In the genomic region with DNA sequence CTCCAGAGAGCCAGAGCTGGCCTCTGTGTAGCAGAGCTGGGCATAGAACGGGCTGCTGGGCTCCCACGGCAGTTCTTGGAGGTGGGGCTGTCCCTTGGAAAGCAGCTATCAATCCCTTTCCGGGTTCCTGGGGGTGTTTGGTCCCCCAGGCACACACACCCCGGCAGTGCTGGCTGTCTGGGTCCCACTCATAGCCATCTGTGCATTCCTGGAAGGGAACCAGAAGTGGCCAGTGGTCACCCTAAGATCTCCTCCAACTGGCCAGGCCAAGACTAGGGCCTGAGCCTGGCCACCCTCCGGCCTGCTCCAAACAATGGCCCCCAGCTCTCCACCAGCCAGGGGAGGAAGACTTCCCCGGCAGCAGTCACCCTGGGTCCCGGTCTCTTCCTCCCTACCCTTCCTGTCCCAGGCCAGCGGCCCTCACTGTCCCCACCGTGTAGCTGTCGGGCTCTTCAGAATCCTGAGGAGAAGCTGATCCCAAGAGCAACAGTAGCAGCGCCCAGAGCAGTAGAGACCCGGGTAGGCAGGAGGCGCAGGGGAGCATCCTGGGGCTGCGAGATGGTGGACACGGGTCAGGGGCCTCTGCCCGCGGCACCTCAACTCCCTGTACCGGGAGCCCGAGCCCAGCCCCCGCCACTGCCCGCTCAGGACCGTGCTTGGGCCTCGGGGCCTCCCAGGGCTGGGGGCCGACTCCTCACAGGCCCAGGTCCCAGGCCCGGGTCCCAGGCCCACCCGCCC, we compare ENCODE assay signal across 8 cellular contexts. TPM values are rescaled to one million over a fixed set of nuclear protein-coding genes. Genes with fewer than 3 reads are reported as not detected.
DNase-seq lines count a peak whose midpoint lies in the region; ATAC-seq and TF ChIP-seq lines count a peak whose summit lies in the region.

No MANE protein-coding gene starts in this region.

- H3K4me3 Mint-ChIP-seq in activated CD8-positive, alpha-beta memory T cell treated with anti-CD3 and anti-CD28 coated beads, Interleukin-2, amount 10 ng/mL, durations not matched to agents 7 days and 5 days, result peak overlapping the region; percentile 7
- H3K4me3 Mint-ChIP-seq in memory B cell, result peak overlapping the region; percentile 41

- no peak for TF ChIP-seq CTCF in tibial nerve (IDR thresholded peaks at IDR 0.05)

- peaks cover 0 to 39% (median 0%) of the 10 kb centered on the region in 3 donors for H3K36me3 ChIP-seq in tibial nerve

- H3K27me3 ChIP-seq in tibial nerve, result no peaks in the 10 kb centered on the region

- no peak for TF ChIP-seq POLR2A in tibial nerve (IDR thresholded peaks at IDR 0.05)

- CTCF ChIA-PET in activated CD8-positive, alpha-beta memory T cell treated with anti-CD3 and anti-CD28 coated beads, Interleukin-2, amount 10 ng/mL, durations not matched to agents 7 days and 5 days (lab: Charles Lee), result interaction anchor here (1.6 to 27.4 kb wide), 3 partner anchors 11 to 160 kb away, joined by 4 to 710 read pairs (median 83); a partner anchor contains a TSS

- peak overlapping the region; percentile 25 for H3K27ac ChIP-seq in cingulate gyrus (ENCODE audit: low read depth, low read length)
- peak overlapping the region; percentile 84 to 95 (median 92) for H3K27ac ChIP-seq in tibial nerve

- peaks cover 4% of the 10 kb centered on the region for H3K27me3 Mint-ChIP-seq in activated CD8-positive, alpha-beta memory T cell treated with anti-CD3 and anti-CD28 coated beads, Interleukin-2, amount 10 ng/mL, durations not matched to agents 7 days and 5 days
- no peaks in the 10 kb centered on the region for H3K27me3 Mint-ChIP-seq in memory B cell

- no peak overlapping the region for H3K27ac Mint-ChIP-seq in activated CD8-positive, alpha-beta memory T cell treated with anti-CD3 and anti-CD28 coated beads, Interleukin-2, amount 10 ng/mL, durations not matched to agents 7 days and 5 days
- H3K27ac Mint-ChIP-seq in memory B cell, result no peak overlapping the region

- H3K9me3 Mint-ChIP-seq in activated CD8-positive, alpha-beta memory T cell treated with anti-CD3 and anti-CD28 coated beads, Interleukin-2, amount 10 ng/mL, durations not matched to agents 7 days and 5 days (ENCODE audit: low read depth), result no peaks in the 10 kb centered on the region
- no peaks in the 10 kb centered on the region for H3K9me3 Mint-ChIP-seq in memory B cell

- no peak for ATAC-seq in activated CD8-positive, alpha-beta memory T cell treated with anti-CD3 and anti-CD28 coated beads, Interleukin-2, amount 10 ng/mL, durations not matched to agents 7 days and 5 days
- ATAC-seq in memory B cell (ENCODE audit: low read depth), result no peak

- H3K36me3 Mint-ChIP-seq in activated CD8-positive, alpha-beta memory T cell treated with anti-CD3 and anti-CD28 coated beads, Interleukin-2, amount 10 ng/mL, durations not matched to agents 7 days and 5 days, result peaks cover 5% of the 10 kb centered on the region
- H3K36me3 Mint-ChIP-seq in memory B cell, result peaks cover 2% of the 10 kb centered on the region

- H3K4me1 ChIP-seq in tibial nerve, result peaks cover 0 to 46% (median 12%) of the 10 kb centered on the region in 4 donors

- H3K9me3 ChIP-seq in tibial nerve, result no peaks in the 10 kb centered on the region

- DNase-seq in activated CD8-positive, alpha-beta memory T cell treated with anti-CD3 and anti-CD28 coated beads, Interleukin-2, amount 10 ng/mL, durations not matched to agents 7 days and 5 days, result no peak
- DNase-seq in activated CD8-positive, alpha-beta memory T cell treated with anti-CD3 and anti-CD28 coated beads, Interleukin-2, amount 50 U/mL, for 4 hours, result no peak
- DNase-seq in memory B cell (ENCODE audit: low spot score in 2 of 2) (no peak), tibial nerve (ENCODE audit: low spot score in 2 of 2) (no peak), NCI-H1436 (lab: John Stamatoyannopoulos, UW) (no peak), SHP77 (lab: John Stamatoyannopoulos, UW) (no peak), dedifferentiated amniotic fluid mesenchymal stem cell (ENCODE audit: extremely low spot score) (no peak)

- H3K4me1 Mint-ChIP-seq in activated CD8-positive, alpha-beta memory T cell treated with anti-CD3 and anti-CD28 coated beads, Interleukin-2, amount 10 ng/mL, durations not matched to agents 7 days and 5 days, result peaks cover 40% of the 10 kb centered on the region
- peaks cover 15% of the 10 kb centered on the region for H3K4me1 Mint-ChIP-seq in memory B cell

- TF ChIP-seq EP300 in tibial nerve (IDR thresholded peaks at IDR 0.05), result no peak

- H3K4me3 ChIP-seq in tibial nerve, result peak overlapping the region; percentile 44 to 69 (median 56)

- WGBS in tibial nerve, 2 donors, result 15 to 16% methylated on average over 8 to 13 of the region's 26 CpGs

RNA-seq across cellular contexts. Expression of a gene that starts 0.6 kb away (rescaled TPM):
- 10 to 100 TPM in 1 of 2 experiments, 1 to 10 TPM in 1; 7.1 to 13.4 TPM for total RNA-seq in activated CD8-positive, alpha-beta memory T cell treated with anti-CD3 and anti-CD28 coated beads, Interleukin-2, amount 10 ng/mL, durations not matched to agents 7 days and 5 days
- 10 to 100 TPM; 59.2 to 92.7 (median 82.0) TPM for total RNA-seq in tibial nerve

RNA-seq across cellular contexts. Expression of a gene that starts 7.7 kb away (rescaled TPM):
- 100 to 1,000 TPM; 268 to 339 TPM for total RNA-seq in activated CD8-positive, alpha-beta memory T cell treated with anti-CD3 and anti-CD28 coated beads, Interleukin-2, amount 10 ng/mL, durations not matched to agents 7 days and 5 days
- total RNA-seq in tibial nerve, result 1 to 10 TPM in 2 of 4 donors, not detected in 2; 1.5 to 3.1 TPM

RNA-seq across cellular contexts. Expression of a gene that starts 11.7 kb away (rescaled TPM):
- 100 to 1,000 TPM; 106 to 125 TPM for total RNA-seq in activated CD8-positive, alpha-beta memory T cell treated with anti-CD3 and anti-CD28 coated beads, Interleukin-2, amount 10 ng/mL, durations not matched to agents 7 days and 5 days
- total RNA-seq in tibial nerve, result 10 to 100 TPM; 54.0 to 83.1 (median 68.3) TPM

RNA-seq across cellular contexts. Expression of a gene that starts 14.0 kb away (rescaled TPM):
- total RNA-seq in activated CD8-positive, alpha-beta memory T cell treated with anti-CD3 and anti-CD28 coated beads, Interleukin-2, amount 10 ng/mL, durations not matched to agents 7 days and 5 days, result 1,000 to 10,000 TPM; 1,745 to 1,753 TPM
- 100 to 1,000 TPM; 461 to 881 (median 580) TPM for total RNA-seq in tibial nerve

RNA-seq across cellular contexts. Expression of a gene that starts 16.3 kb away (rescaled TPM):
- total RNA-seq in activated CD8-positive, alpha-beta memory T cell treated with anti-CD3 and anti-CD28 coated beads, Interleukin-2, amount 10 ng/mL, durations not matched to agents 7 days and 5 days, result 100 to 1,000 TPM; 100 to 122 TPM
- 10 to 100 TPM; 53.6 to 73.2 (median 63.7) TPM for total RNA-seq in tibial nerve

Comparison
In these comparisons a context has a peak if more than half of its experiments do, and no peak if none do; other contexts are left out.
1. RNA of a gene that starts 0.6 kb away (total RNA-seq): 59.2 to 92.7 TPM in tibial nerve; 7.1 to 13.4 TPM in activated CD8-positive, alpha-beta memory T cell treated with anti-CD3 and anti-CD28 coated beads, Interleukin-2, amount 10 ng/mL, durations not matched to agents 7 days and 5 days; every median in the first group is over 4 times any median in the second.
2. RNA of a gene that starts 7.7 kb away (total RNA-seq): 268 to 339 TPM in activated CD8-positive, alpha-beta memory T cell treated with anti-CD3 and anti-CD28 coated beads, Interleukin-2, amount 10 ng/mL, durations not matched to agents 7 days and 5 days; 1.5 to 3.1 TPM in tibial nerve; every median in the first group is over 10 times any median in the second.